ENCODE assay signal across 14 cellular contexts in the genomic region with DNA sequence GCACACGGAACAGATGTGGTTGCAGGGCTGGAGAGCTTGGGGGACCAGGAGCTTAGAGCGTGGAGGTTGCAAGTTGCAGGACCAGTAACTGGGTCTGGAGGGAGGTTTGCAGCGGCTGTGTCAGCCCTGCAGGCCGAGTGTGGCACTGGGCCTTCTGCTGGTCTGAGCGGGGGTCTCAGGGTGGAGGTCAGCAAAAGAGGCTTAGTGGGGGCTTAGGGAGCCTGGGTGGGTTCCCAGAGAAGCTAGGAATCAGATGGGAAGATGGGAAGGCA. TPM values are rescaled to one million over a fixed set of nuclear protein-coding genes. Genes with fewer than 3 reads are reported as not detected.
DNase-seq lines count a peak whose midpoint lies in the region; ATAC-seq and TF ChIP-seq lines count a peak whose summit lies in the region.
"Had no signal": no experiment of that assay in that cellular context is flagged by ENCODE, and none has a peak within 500 bp of the region (broad histone marks: within the 10 kb centered on the region; RNA-seq: fewer than 3 reads in every experiment).

No MANE protein-coding gene starts in this region.

- H3K9me3 ChIP-seq in HCT116 (ENCODE audit: control insufficient read depth in 1 of 2, insufficient read depth in 1 of 2, low read depth in 1 of 2, low read length in 2 of 2) (no peaks in the 10 kb centered on the region), mucosa of descending colon (no peaks in the 10 kb centered on the region), SK-N-SH (no peaks in the 10 kb centered on the region)

- peaks cover 3% of the 10 kb centered on the region for H3K36me3 Mint-ChIP-seq in activated CD4-positive, alpha-beta T cell treated with anti-CD3 and anti-CD28 coated beads, Interleukin-2, amount 10 ng/mL, durations not matched to agents 7 days and 5 days (ENCODE audit: low read depth)
- H3K36me3 Mint-ChIP-seq in brain: no peaks in the 10 kb centered on the region

- CTCF ChIA-PET in activated CD4-positive, alpha-beta T cell treated with anti-CD3 and anti-CD28 coated beads, Interleukin-2, amount 10 ng/mL, durations not matched to agents 7 days and 5 days (lab: Charles Lee): interaction anchor here (0.5 to 1.7 kb wide), 9 partner anchors 9 to 74 kb away, joined by 3 to 8 read pairs (median 4); no protein-coding TSS in a partner anchor
- CTCF ChIA-PET in HCT116 (lab: Charles Lee) (interaction anchor here (0.7 to 1.2 kb wide), 5 partner anchors 10 to 148 kb away, joined by 3 to 4 read pairs (median 4); partner anchors contain the start of gene RNF126), SK-N-SH (lab: Yijun Ruan, JAX) (interaction anchor here (0.6 to 2.8 kb wide), 25 partner anchors 9 to 660 kb away, joined by 3 to 30 read pairs (median 5); partner anchors contain the start of genes BSG and CDC34)

- peaks cover 20% of the 10 kb centered on the region for H3F3A ChIP-seq in SK-N-SH (replicated peaks; ENCODE audit: insufficient read depth)

- RAD21 ChIA-PET in HCT116 (lab: Charles Lee; ENCODE audit: low non-redundant PET in 1 of 2, low total read pairs in 2 of 2, uncharacterized antibody in 2 of 2, unreplicated experiment in 2 of 2): no interaction called here

- no peak overlapping the region for H3K9ac ChIP-seq in HCT116 (ENCODE audit: low read length)
- no peak overlapping the region for H3K9ac ChIP-seq in SK-N-SH

- no peak for TF ChIP-seq POLR2A in HCT116 (IDR thresholded peaks at IDR 0.05; ENCODE audit: borderline replicate concordance, extremely low read depth, insufficient read depth, insufficient read length)

- no peaks in the 10 kb centered on the region for H4K20me1 ChIP-seq in HCT116 (ENCODE audit: insufficient read depth)
- H4K20me1 ChIP-seq in SK-N-SH (ENCODE audit: insufficient read depth): peaks cover 52% of the 10 kb centered on the region

- H3K79me2 ChIP-seq in HCT116 (ENCODE audit: insufficient read depth, low read length) (peaks cover 21% of the 10 kb centered on the region), SK-N-SH (ENCODE audit: insufficient read depth) (peaks cover 16% of the 10 kb centered on the region)

- 93% methylated on average over 3 of the region's 5 CpGs for WGBS in SK-N-SH (ENCODE audit: low lambda C conversion rate)

- H2AFZ ChIP-seq in HCT116 (ENCODE audit: low read depth, low read length, poor library complexity, severe bottlenecking): no peak overlapping the region
- H2AFZ ChIP-seq in SK-N-SH (ENCODE audit: low read depth): no peak overlapping the region

- TF ChIP-seq CTCF in HCT116 (IDR thresholded peaks at IDR 0.05 in 2 of 3, conservative IDR thresholded peaks at IDR 0.05 in 1 of 3; ENCODE audit: borderline replicate concordance in 1 of 3, insufficient read depth in 1 of 3, low read depth in 2 of 3, low read length in 2 of 3): no peak
- no peak for TF ChIP-seq CTCF in brain (conservative IDR thresholded peaks at IDR 0.05)
- TF ChIP-seq CTCF in mucosa of descending colon (IDR thresholded peaks at IDR 0.05): no peak
- no peak for TF ChIP-seq CTCF in SK-N-SH (IDR thresholded peaks at IDR 0.05)

- H3K9me3 Mint-ChIP-seq in activated CD4-positive, alpha-beta T cell treated with anti-CD3 and anti-CD28 coated beads, Interleukin-2, amount 10 ng/mL, durations not matched to agents 7 days and 5 days: no peaks in the 10 kb centered on the region
- H3K9me3 Mint-ChIP-seq in brain: no peaks in the 10 kb centered on the region
- H3K9me3 Mint-ChIP-seq: activated CD4-positive, alpha-beta T cell treated with anti-CD3 and anti-CD28 coated beads, Interleukin-2, amount 10 ng/mL, durations not matched to agents 24 days and 14 days had no signal

- no TSS peak for BruUV-seq in HCT116 (replicated peaks; lab: Mats Ljungman, UMichigan)

- POLR2A ChIA-PET in activated CD4-positive, alpha-beta T cell treated with anti-CD3 and anti-CD28 coated beads, Interleukin-2, amount 10 ng/mL, durations not matched to agents 7 days and 5 days (lab: Charles Lee): no interaction called here
- POLR2A ChIA-PET in HCT116 (lab: Charles Lee) (no interaction called here), SK-N-SH (lab: Yijun Ruan, JAX) (no interaction called here)

- H3K4me3 Mint-ChIP-seq in activated CD4-positive, alpha-beta T cell treated with anti-CD3 and anti-CD28 coated beads, Interleukin-2, amount 10 ng/mL, durations not matched to agents 7 days and 5 days: no peak overlapping the region
- no peak overlapping the region for H3K4me3 Mint-ChIP-seq in brain
- H3K4me3 Mint-ChIP-seq: activated CD4-positive, alpha-beta T cell treated with anti-CD3 and anti-CD28 coated beads, Interleukin-2, amount 10 ng/mL, durations not matched to agents 24 days and 14 days; B cell had no signal

- peaks cover 8% of the 10 kb centered on the region for H3K4me1 Mint-ChIP-seq in activated CD4-positive, alpha-beta T cell treated with anti-CD3 and anti-CD28 coated beads, Interleukin-2, amount 10 ng/mL, durations not matched to agents 7 days and 5 days
- peaks cover 8% of the 10 kb centered on the region for H3K4me1 Mint-ChIP-seq in brain

- no peaks in the 10 kb centered on the region for H3K27me3 ChIP-seq in HCT116 (ENCODE audit: insufficient read depth, low read length)
- no peaks in the 10 kb centered on the region for H3K27me3 ChIP-seq in SK-N-SH (ENCODE audit: insufficient read depth)

- H3K27me3 Mint-ChIP-seq in activated CD4-positive, alpha-beta T cell treated with anti-CD3 and anti-CD28 coated beads, Interleukin-2, amount 10 ng/mL, durations not matched to agents 7 days and 5 days: peaks cover 6% of the 10 kb centered on the region
- no peaks in the 10 kb centered on the region for H3K27me3 Mint-ChIP-seq in brain

- TF ChIP-seq EP300 in SK-N-SH (IDR thresholded peaks at IDR 0.05; ENCODE audit: borderline replicate concordance in 1 of 2, low read depth in 1 of 2, low read length in 1 of 2): no peak

- no peak for TF ChIP-seq RAD21 in HCT116 (IDR thresholded peaks at IDR 0.05; ENCODE audit: low read depth)
- TF ChIP-seq RAD21 in SK-N-SH (IDR thresholded peaks at IDR 0.05; ENCODE audit: low read length): no peak

- H3K27ac Mint-ChIP-seq in activated CD4-positive, alpha-beta T cell treated with anti-CD3 and anti-CD28 coated beads, Interleukin-2, amount 10 ng/mL, durations not matched to agents 7 days and 5 days: peak overlapping the region; percentile 76
- peak overlapping the region in 3 of 5 experiments; percentile 53 to 70 (median 65) for H3K27ac Mint-ChIP-seq in brain
- H3K27ac Mint-ChIP-seq: activated CD4-positive, alpha-beta T cell treated with anti-CD3 and anti-CD28 coated beads, Interleukin-2, amount 10 ng/mL, durations not matched to agents 24 days and 14 days; B cell had no signal

- H3K36me3 ChIP-seq in HCT116 (ENCODE audit: control insufficient read depth in 1 of 2, insufficient read depth in 2 of 2, low read length in 2 of 2): peaks cover 14 to 23% of the 10 kb centered on the region in 2 experiments
- H3K36me3 ChIP-seq in mucosa of descending colon (ENCODE audit: low read depth): peaks cover 12% of the 10 kb centered on the region
- H3K36me3 ChIP-seq in SK-N-SH (replicated peaks in 1 of 2; ENCODE audit: control insufficient read depth in 1 of 2, insufficient read depth in 2 of 2, low read length in 1 of 2): peaks cover 0 to 32% of the 10 kb centered on the region in 2 experiments

- peak; percentile 5; the same call in 1 of the 2 replicates for ATAC-seq in HCT116
- ATAC-seq in mucosa of descending colon: peak; percentile 7

- intact Hi-C loops in HCT116 (cut with micrococcal nuclease) (no loop called here), mucosa of descending colon (cut with DNase I, micrococcal nuclease) (loop anchor here in 1 of 2 donors (10.0 kb wide), 1 partner anchor 151 kb away; no protein-coding TSS in a partner anchor)

- no peak for DNase-seq in activated CD4-positive, alpha-beta T cell treated with anti-CD3 and anti-CD28 coated beads, Interleukin-2, amount 10 ng/mL, durations not matched to agents 7 days and 5 days
- no peak for DNase-seq in activated CD4-positive, alpha-beta T cell treated with anti-CD3 and anti-CD28 coated beads for 48 hours
- DNase-seq in HCT116 (ENCODE audit: low read depth, low spot score): no peak
- DNase-seq in mucosa of descending colon: no peak
- no peak for DNase-seq in GM19240 (ENCODE audit: insufficient read length, low spot score)
- no peak for DNase-seq in putamen (ENCODE audit: low spot score)
- DNase-seq in SK-N-SH: no peak
- DNase-seq: cerebellar nuclear complex, NCI-H524 treated with DMSO at 0.1 percent for 48 hours, occipital lobe had no signal

- H3K4me3 ChIP-seq in HCT116 (replicated peaks in 1 of 2; ENCODE audit: low read depth in 1 of 2, low read length in 2 of 2) (no peak overlapping the region), mucosa of descending colon (no peak overlapping the region), SK-N-SH (ENCODE audit: low read depth in 2 of 2, low read length in 1 of 2) (no peak overlapping the region)

- H3K27ac ChIP-seq in HCT116 (ENCODE audit: low read depth, low read length) (peak overlapping the region; percentile 26; the same call in 1 of the 2 replicates), SK-N-SH (ENCODE audit: low read depth in 2 of 2, low read length in 1 of 2) (no peak overlapping the region)

- H3K9me2 ChIP-seq in HCT116 (ENCODE audit: insufficient read depth): no peaks in the 10 kb centered on the region
- H3K9me2 ChIP-seq in SK-N-SH: no peaks in the 10 kb centered on the region

- H3K4me2 ChIP-seq in HCT116 (ENCODE audit: low read length): no peak overlapping the region
- H3K4me2 ChIP-seq in SK-N-SH: no peak overlapping the region

- H3K4me1 ChIP-seq in HCT116 (ENCODE audit: control insufficient read depth in 1 of 2, insufficient read depth in 2 of 2, low read length in 2 of 2) (peaks cover 11 to 17% of the 10 kb centered on the region in 2 experiments), mucosa of descending colon (ENCODE audit: low read depth) (peaks cover 6% of the 10 kb centered on the region), SK-N-SH (ENCODE audit: control insufficient read depth in 1 of 2, insufficient read depth in 2 of 2, low read depth in 1 of 2, low read length in 1 of 2) (peaks cover 4 to 12% of the 10 kb centered on the region in 2 experiments; a peak in 1 of 4 replicates)

RNA-seq across cellular contexts. Expression of gene HCN2, which starts 5.8 kb away (rescaled TPM):
- total RNA-seq in activated CD4-positive, alpha-beta T cell treated with anti-CD3 and anti-CD28 coated beads, Interleukin-2, amount 10 ng/mL, durations not matched to agents 7 days and 5 days: 1 to 10 TPM; 2.6 to 3.2 TPM
- total RNA-seq in HCT116 (2021; ENCODE audit: unreplicated experiment) (2.4 TPM), mucosa of descending colon (under 1 TPM; 0.12 to 0.89 (median 0.17) TPM)
- polyA plus RNA-seq in HCT116 (2012): 2.3 TPM in 2 replicates
- polyA plus RNA-seq in brain (ENCODE audit: insufficient read depth, low read depth, low replicate concordance) (69.0 TPM), SK-N-SH (2012; rRNA removed) (3.4 and 5.6 TPM in 2 replicates)
- polyA plus RNA-seq in SK-N-SH (2012; cell fraction: cytosol; rRNA removed): 4.4 and 8.7 TPM in 2 replicates
- 11.1 and 12.0 TPM in 2 replicates for polyA plus RNA-seq in SK-N-SH (2012; cell fraction: nucleus; rRNA removed)
- total RNA-seq: subcutaneous adipose tissue had no signal

RNA-seq across cellular contexts. Expression of gene BSG, which starts 11.5 kb away (rescaled TPM):
- 100 to 1,000 TPM; 233 TPM for total RNA-seq in activated CD4-positive, alpha-beta T cell treated with anti-CD3 and anti-CD28 coated beads, Interleukin-2, amount 10 ng/mL, durations not matched to agents 7 days and 5 days
- total RNA-seq in HCT116 (2021; ENCODE audit: unreplicated experiment): 603 TPM
- polyA plus RNA-seq in HCT116 (2012): 735 and 929 TPM in 2 replicates
- polyA plus RNA-seq in brain (ENCODE audit: insufficient read depth, low read depth, low replicate concordance): 1,263 TPM
- total RNA-seq in mucosa of descending colon: 1,000 to 10,000 TPM in 1 of 3 donors, 100 to 1,000 TPM in 2; 695 to 1,536 (median 896) TPM
- polyA plus RNA-seq in SK-N-SH (2012; rRNA removed): 745 and 835 TPM in 2 replicates
- 263 and 438 TPM in 2 replicates for polyA plus RNA-seq in SK-N-SH (2012; cell fraction: cytosol; rRNA removed)
- polyA plus RNA-seq in SK-N-SH (2012; cell fraction: nucleus; rRNA removed): 422 and 627 TPM in 2 replicates

RNA-seq across cellular contexts. Expression of gene GZMM, which starts 40.1 kb away (rescaled TPM):
- 10 to 100 TPM; 44.5 to 47.4 TPM for total RNA-seq in activated CD4-positive, alpha-beta T cell treated with anti-CD3 and anti-CD28 coated beads, Interleukin-2, amount 10 ng/mL, durations not matched to agents 7 days and 5 days
- total RNA-seq in HCT116 (2021; ENCODE audit: unreplicated experiment): 0.59 TPM
- polyA plus RNA-seq in HCT116 (2012): 0.53 and 0.67 TPM in 2 replicates
- polyA plus RNA-seq in brain (ENCODE audit: insufficient read depth, low read depth, low replicate concordance): 1.4 TPM
- total RNA-seq in mucosa of descending colon: 1 to 10 TPM in 2 of 3 donors, under 1 TPM in 1; 0.76 to 1.4 (median 1.4) TPM
- polyA plus RNA-seq in SK-N-SH (2012; rRNA removed): not detected in 2 replicates
- 0.06 TPM in 1 of 2 replicates, not detected in the other for polyA plus RNA-seq in SK-N-SH (2012; cell fraction: cytosol; rRNA removed)
- 0.07 and 0.11 TPM in 2 replicates for polyA plus RNA-seq in SK-N-SH (2012; cell fraction: nucleus; rRNA removed)
- total RNA-seq: B cell, occipital lobe had no signal

RNA-seq across cellular contexts. Expression of gene POLRMT, which starts 49.4 kb away (rescaled TPM):
- total RNA-seq in activated CD4-positive, alpha-beta T cell treated with anti-CD3 and anti-CD28 coated beads, Interleukin-2, amount 10 ng/mL, durations not matched to agents 7 days and 5 days: 10 to 100 TPM; 42.1 to 52.3 TPM
- total RNA-seq in HCT116 (2021; ENCODE audit: unreplicated experiment) (138 TPM), mucosa of descending colon (10 to 100 TPM; 48.3 to 61.1 (median 51.1) TPM)
- 175 and 185 TPM in 2 replicates for polyA plus RNA-seq in HCT116 (2012)
- polyA plus RNA-seq in brain (ENCODE audit: insufficient read depth, low read depth, low replicate concordance) (122 TPM), SK-N-SH (2012; rRNA removed) (38.2 and 40.1 TPM in 2 replicates)
- 9.6 and 13.7 TPM in 2 replicates for polyA plus RNA-seq in SK-N-SH (2012; cell fraction: cytosol; rRNA removed)
- polyA plus RNA-seq in SK-N-SH (2012; cell fraction: nucleus; rRNA removed): 157 and 218 TPM in 2 replicates

RNA-seq across cellular contexts. Expression of gene CDC34, which starts 52.3 kb away (rescaled TPM):
- 10 to 100 TPM; 43.7 to 50.8 TPM for total RNA-seq in activated CD4-positive, alpha-beta T cell treated with anti-CD3 and anti-CD28 coated beads, Interleukin-2, amount 10 ng/mL, durations not matched to agents 7 days and 5 days
- total RNA-seq in HCT116 (2021; ENCODE audit: unreplicated experiment) (87.4 TPM), mucosa of descending colon (10 to 100 TPM; 64.6 to 78.0 (median 71.2) TPM)
- polyA plus RNA-seq in HCT116 (2012): 89.3 and 95.6 TPM in 2 replicates
- polyA plus RNA-seq in brain (ENCODE audit: insufficient read depth, low read depth, low replicate concordance) (152 TPM), SK-N-SH (2012; rRNA removed) (69.2 and 96.7 TPM in 2 replicates)
- 48.9 and 66.0 TPM in 2 replicates for polyA plus RNA-seq in SK-N-SH (2012; cell fraction: cytosol; rRNA removed)
- polyA plus RNA-seq in SK-N-SH (2012; cell fraction: nucleus; rRNA removed): 83.8 and 200 TPM in 2 replicates

Comparison
In these comparisons a context has a peak if more than half of its experiments do, and no peak if none do; other contexts are left out.
1. RNA of gene GZMM, which starts 40.1 kb away (total RNA-seq): 44.5 to 47.4 TPM in activated CD4-positive, alpha-beta T cell treated with anti-CD3 and anti-CD28 coated beads, Interleukin-2, amount 10 ng/mL, durations not matched to agents 7 days and 5 days; 0.76 to 1.4 TPM in mucosa of descending colon and 0.59 TPM in HCT116 (single experiment); every median in the first group is over 10 times any median in the second.